ENCODE assay signal across 8 cellular contexts in genomic region chr4:185204238-185204910, GRCh38. TPM values are rescaled to one million over a fixed set of nuclear protein-coding genes. Genes with fewer than 3 reads are reported as not detected.
DNase-seq lines count a peak whose midpoint lies in the region; ATAC-seq and TF ChIP-seq lines count a peak whose summit lies in the region.

No MANE protein-coding gene starts in this region.

- WGBS in sigmoid colon, 2 donors: 2 to 4% methylated on average over 14 of the region's 14 CpGs

- H3K4me3 ChIP-seq in AG10803 (ENCODE audit: low read length) (peak overlapping the region; percentile 72), fibroblast of the aortic adventitia (ENCODE audit: low read depth, low read length) (peak overlapping the region; percentile 74), sigmoid colon (peak overlapping the region; percentile 50 to 85 (median 72))

- DNase-seq in AG10803 (ENCODE audit: low read depth) (no peak), GM20000 (ENCODE audit: low spot score) (peak; percentile 41), fibroblast of the aortic adventitia (ENCODE audit: low read depth) (peak; percentile 25), sigmoid colon (no peak), AG20443 (ENCODE audit: low spot score) (no peak), NCI-H1930 (lab: John Stamatoyannopoulos, UW) (no peak)

- ATAC-seq in SK-N-SH treated with all-trans-retinoic acid at 6 μM for 48 hours (peak; percentile 1; the same call in 1 of the 3 replicates), GM21367 (IDR thresholded peaks at IDR 0.05; ENCODE audit: unreplicated experiment) (no peak)

- TF ChIP-seq EP300 in sigmoid colon (IDR thresholded peaks at IDR 0.05): no peak

- intact Hi-C loops in sigmoid colon (cut with DNase I): loop anchor here (2.0 to 10.0 kb wide), 6 partner anchors 266 to 988 kb away; partner anchors contain the start of genes ACSL1, CCDC110 and CYP4V2

- TF ChIP-seq POLR2A in sigmoid colon (IDR thresholded peaks at IDR 0.05): no peak

- H3K36me3 ChIP-seq in sigmoid colon: no peaks in the 10 kb centered on the region

- H3K9me3 ChIP-seq in sigmoid colon: no peaks in the 10 kb centered on the region

- no peaks in the 10 kb centered on the region for H3K27me3 ChIP-seq in sigmoid colon

- TF ChIP-seq CTCF in AG10803 (conservative IDR thresholded peaks at IDR 0.05; ENCODE audit: low read length): no peak
- TF ChIP-seq CTCF in GM20000 (IDR thresholded peaks at IDR 0.05; ENCODE audit: extremely low read depth, missing control alignments): no peak
- TF ChIP-seq CTCF in fibroblast of the aortic adventitia (IDR thresholded peaks at IDR 0.05; ENCODE audit: insufficient read depth, low read length): no peak
- no peak for TF ChIP-seq CTCF in sigmoid colon (IDR thresholded peaks at IDR 0.05)

- peaks cover 0 to 35% (median 29%) of the 10 kb centered on the region in 4 donors for H3K4me1 ChIP-seq in sigmoid colon

- peak overlapping the region; percentile 94 to 98 (median 96) for H3K27ac ChIP-seq in sigmoid colon

TF ChIP-seq in SK-N-SH treated with all-trans-retinoic acid at 6 μM for 48 hours, 23 proteins besides CTCF, POLR2A, EP300 and RAD21:
- TF ChIP-seq CREB5 (CRISPR knock-in tag; IDR thresholded peaks at IDR 0.05; ENCODE audit: low read depth) (no peak), CSRNP3 (CRISPR knock-in tag; IDR thresholded peaks at IDR 0.05) (no peak), POU6F1 (CRISPR knock-in tag; IDR thresholded peaks at IDR 0.05; ENCODE audit: borderline replicate concordance, low read depth) (no peak), TCF4 (CRISPR knock-in tag; IDR thresholded peaks at IDR 0.05; ENCODE audit: borderline replicate concordance) (no peak), ISL1 (CRISPR knock-in tag; IDR thresholded peaks at IDR 0.05) (no peak), BACH2 (CRISPR knock-in tag; IDR thresholded peaks at IDR 0.05; ENCODE audit: borderline replicate concordance) (no peak)

RNA-seq across cellular contexts. Expression of gene CFAP97, which starts 0.6 kb away (rescaled TPM):
- 34.7 and 74.3 TPM in 2 replicates for total RNA-seq in fibroblast of the aortic adventitia (ENCODE audit: low replicate concordance)
- 10 to 100 TPM; 33.8 to 46.4 (median 37.3) TPM for total RNA-seq in sigmoid colon
- 1 to 10 TPM; 4.4 to 8.3 (median 7.8) TPM for polyA plus RNA-seq in sigmoid colon

RNA-seq across cellular contexts. Expression of gene SNX25, which starts 5.0 kb away (rescaled TPM):
- total RNA-seq in fibroblast of the aortic adventitia (ENCODE audit: low replicate concordance) (27.5 and 102 TPM in 2 replicates), sigmoid colon (10 to 100 TPM; 22.7 to 40.5 (median 38.4) TPM)
- 1 to 10 TPM; 2.5 to 7.7 (median 4.8) TPM for polyA plus RNA-seq in sigmoid colon

Comparison
In these comparisons a context has a peak if more than half of its experiments do, and no peak if none do; other contexts are left out.
1. DNase-seq: peak in GM20000 (single experiment) and fibroblast of the aortic adventitia (single experiment); none in AG10803 (single experiment), sigmoid colon (single experiment), AG20443 (single experiment) and NCI-H1930 (0 of 2).
2. Peak in every context shown above with its lines, with median percentiles within 50 percentile points of each other: H3K4me3 ChIP-seq.